ENCODE assay signal across 2 cellular contexts in the genomic region with DNA sequence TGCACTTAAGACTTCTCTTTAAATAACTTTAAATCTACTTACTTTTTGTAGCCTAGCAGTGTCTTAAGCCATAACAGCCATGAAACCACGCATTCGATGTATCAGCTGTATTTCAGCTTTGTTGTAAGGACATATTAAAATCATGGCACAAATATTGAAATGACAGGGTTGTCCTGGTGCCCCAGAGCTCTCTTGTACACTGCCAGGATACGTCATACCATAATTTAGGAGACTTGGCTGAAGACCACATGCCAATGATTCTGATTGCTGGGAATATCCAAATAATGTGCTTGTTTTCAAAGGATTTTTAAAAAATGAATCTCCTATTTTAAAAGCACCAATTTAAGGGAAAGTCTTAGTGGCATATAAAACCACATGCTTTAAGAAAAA.
TF ChIP-seq lines count a peak whose summit lies in the region.

No MANE protein-coding gene starts in this region.

TF ChIP-seq in GM23338, 12 proteins besides CTCF, POLR2A, EP300 and RAD21 (continued from another document):
- TF ChIP-seq, protein P1, sequence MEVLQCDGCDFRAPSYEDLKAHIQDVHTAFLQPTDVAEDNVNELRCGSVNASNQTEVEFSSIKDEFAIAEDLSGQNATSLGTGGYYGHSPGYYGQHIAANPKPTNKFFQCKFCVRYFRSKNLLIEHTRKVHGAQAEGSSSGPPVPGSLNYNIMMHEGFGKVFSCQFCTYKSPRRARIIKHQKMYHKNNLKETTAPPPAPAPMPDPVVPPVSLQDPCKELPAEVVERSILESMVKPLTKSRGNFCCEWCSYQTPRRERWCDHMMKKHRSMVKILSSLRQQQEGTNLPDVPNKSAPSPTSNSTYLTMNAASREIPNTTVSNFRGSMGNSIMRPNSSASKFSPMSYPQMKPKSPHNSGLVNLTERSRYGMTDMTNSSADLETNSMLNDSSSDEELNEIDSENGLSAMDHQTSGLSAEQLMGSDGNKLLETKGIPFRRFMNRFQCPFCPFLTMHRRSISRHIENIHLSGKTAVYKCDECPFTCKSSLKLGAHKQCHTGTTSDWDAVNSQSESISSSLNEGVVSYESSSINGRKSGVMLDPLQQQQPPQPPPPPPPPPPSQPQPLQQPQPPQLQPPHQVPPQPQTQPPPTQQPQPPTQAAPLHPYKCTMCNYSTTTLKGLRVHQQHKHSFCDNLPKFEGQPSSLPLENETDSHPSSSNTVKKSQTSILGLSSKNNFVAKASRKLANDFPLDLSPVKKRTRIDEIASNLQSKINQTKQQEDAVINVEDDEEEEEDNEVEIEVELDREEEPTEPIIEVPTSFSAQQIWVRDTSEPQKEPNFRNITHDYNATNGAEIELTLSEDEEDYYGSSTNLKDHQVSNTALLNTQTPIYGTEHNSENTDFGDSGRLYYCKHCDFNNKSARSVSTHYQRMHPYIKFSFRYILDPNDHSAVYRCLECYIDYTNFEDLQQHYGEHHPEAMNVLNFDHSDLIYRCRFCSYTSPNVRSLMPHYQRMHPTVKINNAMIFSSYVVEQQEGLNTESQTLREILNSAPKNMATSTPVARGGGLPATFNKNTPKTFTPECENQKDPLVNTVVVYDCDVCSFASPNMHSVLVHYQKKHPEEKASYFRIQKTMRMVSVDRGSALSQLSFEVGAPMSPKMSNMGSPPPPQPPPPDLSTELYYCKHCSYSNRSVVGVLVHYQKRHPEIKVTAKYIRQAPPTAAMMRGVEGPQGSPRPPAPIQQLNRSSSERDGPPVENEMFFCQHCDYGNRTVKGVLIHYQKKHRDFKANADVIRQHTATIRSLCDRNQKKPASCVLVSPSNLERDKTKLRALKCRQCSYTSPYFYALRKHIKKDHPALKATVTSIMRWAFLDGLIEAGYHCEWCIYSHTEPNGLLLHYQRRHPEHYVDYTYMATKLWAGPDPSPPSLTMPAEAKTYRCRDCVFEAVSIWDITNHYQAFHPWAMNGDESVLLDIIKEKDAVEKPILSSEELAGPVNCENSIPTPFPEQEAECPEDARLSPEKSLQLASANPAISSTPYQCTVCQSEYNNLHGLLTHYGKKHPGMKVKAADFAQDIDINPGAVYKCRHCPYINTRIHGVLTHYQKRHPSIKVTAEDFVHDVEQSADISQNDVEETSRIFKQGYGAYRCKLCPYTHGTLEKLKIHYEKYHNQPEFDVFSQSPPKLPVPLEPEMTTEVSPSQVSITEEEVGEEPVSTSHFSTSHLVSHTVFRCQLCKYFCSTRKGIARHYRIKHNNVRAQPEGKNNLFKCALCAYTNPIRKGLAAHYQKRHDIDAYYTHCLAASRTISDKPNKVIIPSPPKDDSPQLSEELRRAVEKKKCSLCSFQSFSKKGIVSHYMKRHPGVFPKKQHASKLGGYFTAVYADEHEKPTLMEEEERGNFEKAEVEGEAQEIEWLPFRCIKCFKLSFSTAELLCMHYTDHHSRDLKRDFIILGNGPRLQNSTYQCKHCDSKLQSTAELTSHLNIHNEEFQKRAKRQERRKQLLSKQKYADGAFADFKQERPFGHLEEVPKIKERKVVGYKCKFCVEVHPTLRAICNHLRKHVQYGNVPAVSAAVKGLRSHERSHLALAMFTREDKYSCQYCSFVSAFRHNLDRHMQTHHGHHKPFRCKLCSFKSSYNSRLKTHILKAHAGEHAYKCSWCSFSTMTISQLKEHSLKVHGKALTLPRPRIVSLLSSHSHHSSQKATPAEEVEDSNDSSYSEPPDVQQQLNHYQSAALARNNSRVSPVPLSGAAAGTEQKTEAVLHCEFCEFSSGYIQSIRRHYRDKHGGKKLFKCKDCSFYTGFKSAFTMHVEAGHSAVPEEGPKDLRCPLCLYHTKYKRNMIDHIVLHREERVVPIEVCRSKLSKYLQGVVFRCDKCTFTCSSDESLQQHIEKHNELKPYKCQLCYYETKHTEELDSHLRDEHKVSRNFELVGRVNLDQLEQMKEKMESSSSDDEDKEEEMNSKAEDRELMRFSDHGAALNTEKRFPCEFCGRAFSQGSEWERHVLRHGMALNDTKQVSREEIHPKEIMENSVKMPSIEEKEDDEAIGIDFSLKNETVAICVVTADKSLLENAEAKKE (CRISPR knock-in tag; IDR thresholded peaks at IDR 0.05), result no peak
- TF ChIP-seq EZH2 (IDR thresholded peaks at IDR 0.05; ENCODE audit: low read depth, unreplicated experiment), result no peak
- TF ChIP-seq EZH2phosphoT487 (IDR thresholded peaks at IDR 0.05; ENCODE audit: unreplicated experiment), result no peak

TF ChIP-seq in WTC11, 78 proteins besides CTCF, POLR2A, EP300 and RAD21 (continued from another document):
- TF ChIP-seq, protein P2, sequence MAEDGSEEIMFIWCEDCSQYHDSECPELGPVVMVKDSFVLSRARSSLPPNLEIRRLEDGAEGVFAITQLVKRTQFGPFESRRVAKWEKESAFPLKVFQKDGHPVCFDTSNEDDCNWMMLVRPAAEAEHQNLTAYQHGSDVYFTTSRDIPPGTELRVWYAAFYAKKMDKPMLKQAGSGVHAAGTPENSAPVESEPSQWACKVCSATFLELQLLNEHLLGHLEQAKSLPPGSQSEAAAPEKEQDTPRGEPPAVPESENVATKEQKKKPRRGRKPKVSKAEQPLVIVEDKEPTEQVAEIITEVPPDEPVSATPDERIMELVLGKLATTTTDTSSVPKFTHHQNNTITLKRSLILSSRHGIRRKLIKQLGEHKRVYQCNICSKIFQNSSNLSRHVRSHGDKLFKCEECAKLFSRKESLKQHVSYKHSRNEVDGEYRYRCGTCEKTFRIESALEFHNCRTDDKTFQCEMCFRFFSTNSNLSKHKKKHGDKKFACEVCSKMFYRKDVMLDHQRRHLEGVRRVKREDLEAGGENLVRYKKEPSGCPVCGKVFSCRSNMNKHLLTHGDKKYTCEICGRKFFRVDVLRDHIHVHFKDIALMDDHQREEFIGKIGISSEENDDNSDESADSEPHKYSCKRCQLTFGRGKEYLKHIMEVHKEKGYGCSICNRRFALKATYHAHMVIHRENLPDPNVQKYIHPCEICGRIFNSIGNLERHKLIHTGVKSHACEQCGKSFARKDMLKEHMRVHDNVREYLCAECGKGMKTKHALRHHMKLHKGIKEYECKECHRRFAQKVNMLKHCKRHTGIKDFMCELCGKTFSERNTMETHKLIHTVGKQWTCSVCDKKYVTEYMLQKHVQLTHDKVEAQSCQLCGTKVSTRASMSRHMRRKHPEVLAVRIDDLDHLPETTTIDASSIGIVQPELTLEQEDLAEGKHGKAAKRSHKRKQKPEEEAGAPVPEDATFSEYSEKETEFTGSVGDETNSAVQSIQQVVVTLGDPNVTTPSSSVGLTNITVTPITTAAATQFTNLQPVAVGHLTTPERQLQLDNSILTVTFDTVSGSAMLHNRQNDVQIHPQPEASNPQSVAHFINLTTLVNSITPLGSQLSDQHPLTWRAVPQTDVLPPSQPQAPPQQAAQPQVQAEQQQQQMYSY (CRISPR knock-in tag; IDR thresholded peaks at IDR 0.05), result no peak
- TF ChIP-seq, protein P3, sequence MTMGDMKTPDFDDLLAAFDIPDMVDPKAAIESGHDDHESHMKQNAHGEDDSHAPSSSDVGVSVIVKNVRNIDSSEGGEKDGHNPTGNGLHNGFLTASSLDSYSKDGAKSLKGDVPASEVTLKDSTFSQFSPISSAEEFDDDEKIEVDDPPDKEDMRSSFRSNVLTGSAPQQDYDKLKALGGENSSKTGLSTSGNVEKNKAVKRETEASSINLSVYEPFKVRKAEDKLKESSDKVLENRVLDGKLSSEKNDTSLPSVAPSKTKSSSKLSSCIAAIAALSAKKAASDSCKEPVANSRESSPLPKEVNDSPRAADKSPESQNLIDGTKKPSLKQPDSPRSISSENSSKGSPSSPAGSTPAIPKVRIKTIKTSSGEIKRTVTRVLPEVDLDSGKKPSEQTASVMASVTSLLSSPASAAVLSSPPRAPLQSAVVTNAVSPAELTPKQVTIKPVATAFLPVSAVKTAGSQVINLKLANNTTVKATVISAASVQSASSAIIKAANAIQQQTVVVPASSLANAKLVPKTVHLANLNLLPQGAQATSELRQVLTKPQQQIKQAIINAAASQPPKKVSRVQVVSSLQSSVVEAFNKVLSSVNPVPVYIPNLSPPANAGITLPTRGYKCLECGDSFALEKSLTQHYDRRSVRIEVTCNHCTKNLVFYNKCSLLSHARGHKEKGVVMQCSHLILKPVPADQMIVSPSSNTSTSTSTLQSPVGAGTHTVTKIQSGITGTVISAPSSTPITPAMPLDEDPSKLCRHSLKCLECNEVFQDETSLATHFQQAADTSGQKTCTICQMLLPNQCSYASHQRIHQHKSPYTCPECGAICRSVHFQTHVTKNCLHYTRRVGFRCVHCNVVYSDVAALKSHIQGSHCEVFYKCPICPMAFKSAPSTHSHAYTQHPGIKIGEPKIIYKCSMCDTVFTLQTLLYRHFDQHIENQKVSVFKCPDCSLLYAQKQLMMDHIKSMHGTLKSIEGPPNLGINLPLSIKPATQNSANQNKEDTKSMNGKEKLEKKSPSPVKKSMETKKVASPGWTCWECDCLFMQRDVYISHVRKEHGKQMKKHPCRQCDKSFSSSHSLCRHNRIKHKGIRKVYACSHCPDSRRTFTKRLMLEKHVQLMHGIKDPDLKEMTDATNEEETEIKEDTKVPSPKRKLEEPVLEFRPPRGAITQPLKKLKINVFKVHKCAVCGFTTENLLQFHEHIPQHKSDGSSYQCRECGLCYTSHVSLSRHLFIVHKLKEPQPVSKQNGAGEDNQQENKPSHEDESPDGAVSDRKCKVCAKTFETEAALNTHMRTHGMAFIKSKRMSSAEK (CRISPR knock-in tag; IDR thresholded peaks at IDR 0.05; ENCODE audit: borderline replicate concordance), result no peak
- TF ChIP-seq ZNF138 (CRISPR knock-in tag; conservative IDR thresholded peaks at IDR 0.05) (no peak), EMX1 (CRISPR knock-in tag; IDR thresholded peaks at IDR 0.05) (no peak), HMGA2 (CRISPR knock-in tag; IDR thresholded peaks at IDR 0.05) (no peak), NR1H2 (CRISPR knock-in tag; IDR thresholded peaks at IDR 0.05) (no peak), ZNF232 (CRISPR knock-in tag; IDR thresholded peaks at IDR 0.05) (no peak), TCF7 (CRISPR knock-in tag; IDR thresholded peaks at IDR 0.05; ENCODE audit: low read depth) (no peak)
- TF ChIP-seq, protein P4, sequence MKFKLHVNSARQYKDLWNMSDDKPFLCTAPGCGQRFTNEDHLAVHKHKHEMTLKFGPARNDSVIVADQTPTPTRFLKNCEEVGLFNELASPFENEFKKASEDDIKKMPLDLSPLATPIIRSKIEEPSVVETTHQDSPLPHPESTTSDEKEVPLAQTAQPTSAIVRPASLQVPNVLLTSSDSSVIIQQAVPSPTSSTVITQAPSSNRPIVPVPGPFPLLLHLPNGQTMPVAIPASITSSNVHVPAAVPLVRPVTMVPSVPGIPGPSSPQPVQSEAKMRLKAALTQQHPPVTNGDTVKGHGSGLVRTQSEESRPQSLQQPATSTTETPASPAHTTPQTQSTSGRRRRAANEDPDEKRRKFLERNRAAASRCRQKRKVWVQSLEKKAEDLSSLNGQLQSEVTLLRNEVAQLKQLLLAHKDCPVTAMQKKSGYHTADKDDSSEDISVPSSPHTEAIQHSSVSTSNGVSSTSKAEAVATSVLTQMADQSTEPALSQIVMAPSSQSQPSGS (CRISPR knock-in tag; IDR thresholded peaks at IDR 0.05; ENCODE audit: borderline replicate concordance, low read depth), result no peak
- TF ChIP-seq, protein P5, sequence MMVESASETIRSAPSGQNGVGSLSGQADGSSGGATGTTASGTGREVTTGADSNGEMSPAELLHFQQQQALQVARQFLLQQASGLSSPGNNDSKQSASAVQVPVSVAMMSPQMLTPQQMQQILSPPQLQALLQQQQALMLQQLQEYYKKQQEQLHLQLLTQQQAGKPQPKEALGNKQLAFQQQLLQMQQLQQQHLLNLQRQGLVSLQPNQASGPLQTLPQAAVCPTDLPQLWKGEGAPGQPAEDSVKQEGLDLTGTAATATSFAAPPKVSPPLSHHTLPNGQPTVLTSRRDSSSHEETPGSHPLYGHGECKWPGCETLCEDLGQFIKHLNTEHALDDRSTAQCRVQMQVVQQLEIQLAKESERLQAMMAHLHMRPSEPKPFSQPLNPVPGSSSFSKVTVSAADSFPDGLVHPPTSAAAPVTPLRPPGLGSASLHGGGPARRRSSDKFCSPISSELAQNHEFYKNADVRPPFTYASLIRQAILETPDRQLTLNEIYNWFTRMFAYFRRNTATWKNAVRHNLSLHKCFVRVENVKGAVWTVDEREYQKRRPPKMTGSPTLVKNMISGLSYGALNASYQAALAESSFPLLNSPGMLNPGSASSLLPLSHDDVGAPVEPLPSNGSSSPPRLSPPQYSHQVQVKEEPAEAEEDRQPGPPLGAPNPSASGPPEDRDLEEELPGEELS (CRISPR knock-in tag; IDR thresholded peaks at IDR 0.05), result no peak
